ENCODE assay signal across 25 cellular contexts in the genomic region with DNA sequence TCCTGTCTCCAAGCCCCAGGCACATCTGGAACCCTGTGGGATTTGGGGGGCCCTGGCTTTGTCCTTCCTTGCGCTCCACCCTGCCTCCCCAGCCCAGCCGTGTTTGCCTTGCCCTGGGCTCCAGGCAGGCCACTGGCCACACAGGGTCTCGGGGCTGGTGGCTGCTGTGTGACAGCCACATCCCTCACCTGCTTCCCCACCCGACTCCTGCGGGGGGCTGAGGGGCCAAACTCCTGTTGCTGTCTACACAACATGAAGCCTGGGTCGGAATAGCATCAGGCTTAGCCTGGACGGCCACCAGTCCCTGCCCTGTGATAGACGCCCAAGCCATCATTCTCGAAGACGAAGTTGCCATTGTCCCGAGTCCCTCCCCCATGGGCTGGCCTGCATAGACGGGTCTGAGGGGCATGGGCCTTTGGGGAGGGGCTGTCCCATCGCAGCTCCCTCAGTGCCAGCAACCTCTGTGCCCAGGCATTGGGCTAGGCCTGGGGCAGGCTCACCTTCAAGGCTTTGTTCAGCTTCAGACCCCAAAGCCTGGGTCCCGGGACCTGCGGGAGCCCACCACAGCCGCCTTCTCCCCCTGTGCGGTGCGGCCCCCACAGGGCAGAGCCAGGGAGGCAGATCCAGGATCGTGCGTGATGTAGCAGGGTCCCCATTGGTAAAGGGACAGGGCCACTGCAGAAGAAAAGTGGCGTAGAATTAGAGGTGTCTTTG. TPM values are rescaled to one million over a fixed set of nuclear protein-coding genes. Genes with fewer than 3 reads are reported as not detected.
A peak's percentile ranks its signal among the peaks of the same experiment; 100 is the strongest.
DNase-seq lines count a peak whose midpoint lies in the region; ATAC-seq, FAIRE-seq and TF ChIP-seq lines count a peak whose summit lies in the region.
"Had no signal": no experiment of that assay in that cellular context is flagged by ENCODE, and none has a peak within 500 bp of the region (broad histone marks: within the 10 kb centered on the region; RNA-seq: fewer than 3 reads in every experiment).

No MANE protein-coding gene starts in this region.

- H3K9me3 ChIP-seq in H1 (ENCODE audit: insufficient read depth in 2 of 2, low read depth in 1 of 2, low read length in 1 of 2) (no peaks in the 10 kb centered on the region), neuronal stem cell (replicated peaks in 1 of 2; ENCODE audit: control insufficient read depth in 2 of 2, insufficient read depth in 1 of 2, low read depth in 1 of 2, low read length in 2 of 2) (no peaks in the 10 kb centered on the region)
- H3K9me3 ChIP-seq: A549; BLaER1 treated with 17β-estradiol and CSF1 and Interleukin-3, amounts not matched to agents 10 nM and 100 nM; SK-N-SH had no signal

- WGBS in H1 (ENCODE audit: extremely low coverage in 1 of 2, insufficient coverage in 1 of 2, insufficient read length in 1 of 2, insufficient replicate concordance in 2 of 2, low coverage in 1 of 2, low lambda C conversion rate in 2 of 2, missing lambda C conversion rate in 1 of 2), 2 experiments: 83% methylated on average over 21 of the region's 21 CpGs; no CpG with 5 or more reads in 1 of the 2 experiments
- no CpG with 5 or more reads among the region's 21 CpGs for WGBS in neuronal stem cell (ENCODE audit: extremely low coverage in 2 of 2, insufficient read length in 2 of 2, insufficient replicate concordance in 1 of 2), 2 donors

- POLR2A ChIA-PET in RWPE1 (lab: Yijun Ruan, JAX; ENCODE audit: low non-redundant PET): no interaction called here
- POLR2A ChIA-PET in H1 (lab: Charles Lee; ENCODE audit: partially characterized antibody): no interaction called here

- TF ChIP-seq RAD21 in H1 (IDR thresholded peaks at IDR 0.05 in 1 of 2, conservative IDR thresholded peaks at IDR 0.05 in 1 of 2; ENCODE audit: low read depth in 2 of 2, low read length in 2 of 2): no peak

- H3K4me3 ChIP-seq in H1 (ENCODE audit: extremely low read depth in 1 of 4, insufficient read depth in 2 of 4, low read depth in 3 of 4, low read length in 4 of 4) (no peak overlapping the region), neuronal stem cell (ENCODE audit: low read length in 2 of 2) (no peak overlapping the region)
- H3K4me3 ChIP-seq: A549; BLaER1 treated with 17β-estradiol and CSF1 and Interleukin-3, amounts not matched to agents 10 nM and 100 nM had no signal

- H2AK5ac ChIP-seq in H1 (ENCODE audit: low read depth, low read length): no peak overlapping the region
- no peak overlapping the region for H2AK5ac ChIP-seq in neuronal stem cell (ENCODE audit: low read depth, low read length)

- H2BK15ac ChIP-seq in H1 (ENCODE audit: low read length) (no peak overlapping the region), neuronal stem cell (ENCODE audit: low read length) (no peak overlapping the region)

- H3K14ac ChIP-seq in H1 (ENCODE audit: insufficient read length) (no peak overlapping the region), neuronal stem cell (ENCODE audit: low read length) (no peak overlapping the region)

- H2BK5ac ChIP-seq in H1 (ENCODE audit: low read depth, low read length): no peak overlapping the region
- peak overlapping the region; percentile 24 for H2BK5ac ChIP-seq in neuronal stem cell (ENCODE audit: low read length)

- no peak for TF ChIP-seq CTCF in RWPE1 (conservative IDR thresholded peaks at IDR 0.05; ENCODE audit: low read depth)
- TF ChIP-seq CTCF in H1 (IDR thresholded peaks at IDR 0.05; ENCODE audit: control extremely low read depth in 1 of 3, insufficient read depth in 1 of 3, low read depth in 1 of 3, low read length in 3 of 3): no peak

- TF ChIP-seq POLR2A in H1 (IDR thresholded peaks at IDR 0.05; ENCODE audit: control extremely low read depth in 1 of 2, low read depth in 2 of 2, low read length in 2 of 2): no peak

- no peak for FAIRE-seq in H1 (lab: Jason Lieb, UNC)
- FAIRE-seq: A549, G401.6, H54, RCC 7860 had no signal

- H4K8ac ChIP-seq in H1 (ENCODE audit: extremely low read depth, insufficient read depth, low read length) (peak overlapping the region; percentile 25; the same call in 1 of the 2 replicates), neuronal stem cell (ENCODE audit: low read depth, low read length) (no peak overlapping the region)

- H3K79me1 ChIP-seq in H1 (ENCODE audit: low read depth, low read length): no peaks in the 10 kb centered on the region; the same call in 1 of the 2 replicates
- H3K79me1 ChIP-seq in neuronal stem cell (ENCODE audit: low read depth, low read length): peaks cover 37% of the 10 kb centered on the region

- H3K9ac ChIP-seq in H1 (replicated peaks in 1 of 4; ENCODE audit: extremely low read depth in 1 of 4, low read depth in 3 of 4, low read length in 3 of 4) (no peak overlapping the region), neuronal stem cell (ENCODE audit: low read depth, low read length, poor library complexity) (no peak overlapping the region)
- H3K9ac ChIP-seq: SK-N-SH had no signal

- H3K4me2 ChIP-seq in H1 (ENCODE audit: insufficient read depth in 1 of 2, low read depth in 2 of 2, low read length in 2 of 2) (no peak overlapping the region), neuronal stem cell (ENCODE audit: insufficient read depth, low read length, poor library complexity, severe bottlenecking) (no peak overlapping the region)
- H3K4me2 ChIP-seq: A549; BLaER1 treated with 17β-estradiol and CSF1 and Interleukin-3, amounts not matched to agents 10 nM and 100 nM; SK-N-SH had no signal

- H2AFZ ChIP-seq in H1 (ENCODE audit: low read length) (no peak overlapping the region), neuronal stem cell (ENCODE audit: low read length) (no peak overlapping the region)

- H4K91ac ChIP-seq in H1 (replicated peaks; ENCODE audit: insufficient read length, low read length) (no peak overlapping the region), neuronal stem cell (ENCODE audit: low read depth, low read length, poor library complexity) (no peak overlapping the region)

- no peak overlapping the region for H3K4ac ChIP-seq in H1 (replicated peaks; ENCODE audit: insufficient read length, low read depth, low read length)
- no peak overlapping the region for H3K4ac ChIP-seq in neuronal stem cell (ENCODE audit: low read length)

- no peak for ATAC-seq in GM21526 (IDR thresholded peaks at IDR 0.05; ENCODE audit: low FRiP score, unreplicated experiment)
- ATAC-seq: A549 had no signal

- H3K18ac ChIP-seq in H1 (ENCODE audit: extremely low read depth, low read length) (no peak overlapping the region), neuronal stem cell (ENCODE audit: low read length) (no peak overlapping the region)

- H3K79me2 ChIP-seq in H1 (ENCODE audit: control insufficient read depth in 1 of 2, insufficient read depth in 2 of 2, low read length in 2 of 2): peaks cover 0 to 29% of the 10 kb centered on the region in 2 experiments; a peak in 3 of 4 replicates

- no peak overlapping the region for H2BK20ac ChIP-seq in H1 (ENCODE audit: low read length)

- no peak overlapping the region for H3K23ac ChIP-seq in H1 (ENCODE audit: insufficient read length)
- H3K23ac ChIP-seq in neuronal stem cell (ENCODE audit: low read depth, low read length, poor library complexity): peak overlapping the region; percentile 73

- H3K23me2 ChIP-seq in H1 (ENCODE audit: low read depth, low read length): no peaks in the 10 kb centered on the region; the same call in 1 of the 2 replicates

- TF ChIP-seq EP300 in H1 (IDR thresholded peaks at IDR 0.05; ENCODE audit: borderline replicate concordance in 1 of 2, low read depth in 2 of 2, low read length in 2 of 2): no peak

- H2BK12ac ChIP-seq in H1 (ENCODE audit: low read depth, low read length): no peak overlapping the region
- no peak overlapping the region for H2BK12ac ChIP-seq in neuronal stem cell (ENCODE audit: low read length)

- H3K4me1 ChIP-seq in H1 (replicated peaks in 1 of 4; ENCODE audit: control insufficient read depth in 3 of 4, insufficient read depth in 4 of 4, low read length in 3 of 4): peaks cover 0 to 24% (median 14%) of the 10 kb centered on the region in 4 experiments; a peak in 6 of 7 replicates
- no peaks in the 10 kb centered on the region for H3K4me1 ChIP-seq in neuronal stem cell (ENCODE audit: control insufficient read depth in 2 of 2, insufficient read depth in 1 of 2, low read depth in 1 of 2, low read length in 2 of 2)
- H3K4me1 ChIP-seq: A549 had no signal

- no peak overlapping the region for H4K5ac ChIP-seq in H1 (ENCODE audit: insufficient read length, low read depth, low read length)

- CTCF ChIA-PET in RWPE1 (lab: Yijun Ruan, JAX) (interaction anchor here (0.5 kb wide), 2 partner anchors 33 to 167 kb away, joined by 3 to 4 read pairs; no protein-coding TSS in a partner anchor), H1 (lab: Charles Lee; ENCODE audit: partially characterized antibody) (interaction anchor here (0.5 to 4.7 kb wide), 4 partner anchors 10 to 31 kb away, joined by 3 to 15 read pairs (median 4); no protein-coding TSS in a partner anchor)

- peak overlapping the region; percentile 4 for H3K27ac ChIP-seq in RWPE1
- no peak overlapping the region for H3K27ac ChIP-seq in H1 (ENCODE audit: low read depth, low read length)
- no peak overlapping the region for H3K27ac ChIP-seq in neuronal stem cell (replicated peaks; ENCODE audit: low read length)
- H3K27ac ChIP-seq: A549; BLaER1 treated with 17β-estradiol and CSF1 and Interleukin-3, amounts not matched to agents 10 nM and 100 nM; HL-60 had no signal

- H3K36me3 ChIP-seq in H1 (ENCODE audit: control insufficient read depth in 2 of 4, insufficient read depth in 4 of 4, low read length in 3 of 4): peaks cover 0 to 11% (median 3%) of the 10 kb centered on the region in 4 experiments; a peak in 4 of 8 replicates
- H3K36me3 ChIP-seq in neuronal stem cell (replicated peaks in 1 of 2; ENCODE audit: control insufficient read depth in 2 of 2, insufficient read depth in 2 of 2, low read length in 2 of 2): peaks cover 36 to 95% of the 10 kb centered on the region in 2 donors

- H4K20me1 ChIP-seq in H1 (replicated peaks in 1 of 2; ENCODE audit: control insufficient read depth in 1 of 2, insufficient read depth in 2 of 2, low read length in 2 of 2): peaks cover 0 to 14% of the 10 kb centered on the region in 2 experiments

- H3K27me3 ChIP-seq in H1 (replicated peaks in 1 of 4; ENCODE audit: control insufficient read depth in 3 of 4, extremely low read depth in 1 of 4, insufficient read depth in 3 of 4, low read length in 3 of 4) (no peaks in the 10 kb centered on the region), neuronal stem cell (ENCODE audit: control insufficient read depth in 3 of 3, insufficient read depth in 3 of 3, low read depth in 1 of 3, low read length in 3 of 3) (peaks cover 0 to 2% (median 0%) of the 10 kb centered on the region in 3 experiments)
- H3K27me3 ChIP-seq: BLaER1 treated with 17β-estradiol and CSF1 and Interleukin-3, amounts not matched to agents 10 nM and 100 nM had no signal

- DNase-seq in RWPE1 (ENCODE audit: low spot score) (no peak), H1 (ENCODE audit: low read depth in 1 of 2, low spot score in 2 of 2) (no peak), neuronal stem cell (ENCODE audit: low spot score) (no peak), DMS153 treated with DMSO at 0.1 percent for 48 hours (lab: John Stamatoyannopoulos, UW; ENCODE audit: unreplicated experiment) (no peak)
- DNase-seq: AML-193; CD4-positive, alpha-beta memory T cell; COR-L47; Karpas-422; NCI-H1092; NCI-H1436; NCI-H187; NCI-H2081 treated with DMSO at 0.1 percent for 48 hours; NCI-H2171 treated with DMSO at 0.1 percent for 48 hours; NCI-H345; NCI-H524; NCI-H774; SK-N-SH; SW 1271 had no signal

- H3K56ac ChIP-seq in H1 (replicated peaks; ENCODE audit: insufficient read length, low read depth, low read length): no peak overlapping the region

- H2BK120ac ChIP-seq in H1 (replicated peaks; ENCODE audit: low read depth, low read length) (no peak overlapping the region), neuronal stem cell (ENCODE audit: low read depth, low read length) (no peak overlapping the region)

RNA-seq across cellular contexts. Expression of a gene that starts 15.5 kb away (rescaled TPM):
- 1.0 and 1.1 TPM in 2 replicates for total RNA-seq in H1 (2021; fragmentation: NEBNext Ultra II Directional; extraction: Animal tissue kit (Norgen Biotek cat#: 25700))
- polyA plus RNA-seq in H1 (2011; rRNA removed): 0.49 TPM in 1 of 2 replicates, not detected in the other
- 0.34 TPM for polyA plus RNA-seq in H1 (2011; cell fraction: cytosol; rRNA removed)
- polyA plus RNA-seq in H1 (2011; cell fraction: nucleus; rRNA removed): 6.0 TPM
- polyA plus RNA-seq in H1 (2012, experiment 1 of 2): 0.94 to 2.2 TPM (median 1.6 TPM) in 3 of 4 replicates, not detected in the other
- 1.3 TPM for polyA plus RNA-seq in H1 (2012, experiment 2 of 2)
- polyA plus RNA-seq in H1 (2013, experiment 1 of 2): 0.45 TPM
- polyA plus RNA-seq in H1 (2013, experiment 2 of 2): 0.17 TPM
- 0.32 TPM in 1 of 2 replicates, not detected in the other for polyA minus RNA-seq in H1 (2011; rRNA and poly(A)+ RNA removed)
- not detected for polyA minus RNA-seq in H1 (2011; cell fraction: cytosol; rRNA and poly(A)+ RNA removed)
- not detected for polyA minus RNA-seq in H1 (2011; cell fraction: nucleus; rRNA and poly(A)+ RNA removed)
- polyA plus RNA-seq in neuronal stem cell (2013, experiment 1 of 2): 0.07 TPM
- polyA plus RNA-seq in neuronal stem cell (2013, experiment 2 of 2): 0.07 TPM
- polyA plus RNA-seq: A549 had no signal

RNA-seq across cellular contexts. Expression of a gene that starts 17.4 kb away (rescaled TPM):
- total RNA-seq in H1 (2021; fragmentation: NEBNext Ultra II Directional; extraction: Animal tissue kit (Norgen Biotek cat#: 25700)): 35.5 and 36.9 TPM in 2 replicates
- polyA plus RNA-seq in H1 (2011; rRNA removed): 21.6 and 35.0 TPM in 2 replicates
- 24.1 TPM for polyA plus RNA-seq in H1 (2011; cell fraction: cytosol; rRNA removed)
- 109 TPM for polyA plus RNA-seq in H1 (2011; cell fraction: nucleus; rRNA removed)
- polyA plus RNA-seq in H1 (2012, experiment 1 of 2): 26.5 to 36.4 TPM (median 30.8 TPM) in 4 replicates
- polyA plus RNA-seq in H1 (2012, experiment 2 of 2): 19.9 TPM
- 21.4 TPM for polyA plus RNA-seq in H1 (2013, experiment 1 of 2)
- 20.2 TPM for polyA plus RNA-seq in H1 (2013, experiment 2 of 2)
- polyA minus RNA-seq in H1 (2011; rRNA and poly(A)+ RNA removed): 20.4 and 21.5 TPM in 2 replicates
- 32.5 TPM for polyA minus RNA-seq in H1 (2011; cell fraction: cytosol; rRNA and poly(A)+ RNA removed)
- 35.9 TPM for polyA minus RNA-seq in H1 (2011; cell fraction: nucleus; rRNA and poly(A)+ RNA removed)
- polyA plus RNA-seq in neuronal stem cell (2013, experiment 1 of 2): 41.4 TPM
- 37.0 TPM for polyA plus RNA-seq in neuronal stem cell (2013, experiment 2 of 2)

RNA-seq across cellular contexts. Expression of a gene that starts 23.0 kb away (rescaled TPM):
- 17.7 and 19.1 TPM in 2 replicates for total RNA-seq in H1 (2021; fragmentation: NEBNext Ultra II Directional; extraction: Animal tissue kit (Norgen Biotek cat#: 25700))
- 7.3 and 12.7 TPM in 2 replicates for polyA plus RNA-seq in H1 (2011; rRNA removed)
- 15.9 TPM for polyA plus RNA-seq in H1 (2011; cell fraction: cytosol; rRNA removed)
- 11.2 TPM for polyA plus RNA-seq in H1 (2011; cell fraction: nucleus; rRNA removed)
- 10.4 to 19.5 TPM (median 17.7 TPM) in 4 replicates for polyA plus RNA-seq in H1 (2012, experiment 1 of 2)
- 10.3 TPM for polyA plus RNA-seq in H1 (2012, experiment 2 of 2)
- polyA plus RNA-seq in H1 (2013, experiment 1 of 2): 5.3 TPM
- polyA plus RNA-seq in H1 (2013, experiment 2 of 2): 5.6 TPM
- 2.0 and 2.4 TPM in 2 replicates for polyA minus RNA-seq in H1 (2011; rRNA and poly(A)+ RNA removed)
- 8.9 TPM for polyA minus RNA-seq in H1 (2011; cell fraction: cytosol; rRNA and poly(A)+ RNA removed)
- polyA minus RNA-seq in H1 (2011; cell fraction: nucleus; rRNA and poly(A)+ RNA removed): 8.9 TPM
- polyA plus RNA-seq in neuronal stem cell (2013, experiment 1 of 2): 3.9 TPM
- polyA plus RNA-seq in neuronal stem cell (2013, experiment 2 of 2): 3.7 TPM

RNA-seq across cellular contexts. Expression of a gene that starts 33.9 kb away (rescaled TPM):
- total RNA-seq in H1 (2021; fragmentation: NEBNext Ultra II Directional; extraction: Animal tissue kit (Norgen Biotek cat#: 25700)): 59.6 and 62.5 TPM in 2 replicates
- polyA plus RNA-seq in H1 (2011; rRNA removed): 71.3 and 110 TPM in 2 replicates
- 71.6 TPM for polyA plus RNA-seq in H1 (2011; cell fraction: cytosol; rRNA removed)
- polyA plus RNA-seq in H1 (2011; cell fraction: nucleus; rRNA removed): 146 TPM
- polyA plus RNA-seq in H1 (2012, experiment 1 of 2): 48.8 to 71.1 TPM (median 62.8 TPM) in 4 replicates
- polyA plus RNA-seq in H1 (2012, experiment 2 of 2): 48.1 TPM
- polyA plus RNA-seq in H1 (2013, experiment 1 of 2): 64.5 TPM
- polyA plus RNA-seq in H1 (2013, experiment 2 of 2): 71.3 TPM
- 30.6 and 31.0 TPM in 2 replicates for polyA minus RNA-seq in H1 (2011; rRNA and poly(A)+ RNA removed)
- polyA minus RNA-seq in H1 (2011; cell fraction: cytosol; rRNA and poly(A)+ RNA removed): 48.5 TPM
- 41.9 TPM for polyA minus RNA-seq in H1 (2011; cell fraction: nucleus; rRNA and poly(A)+ RNA removed)
- 27.9 TPM for polyA plus RNA-seq in neuronal stem cell (2013, experiment 1 of 2)
- polyA plus RNA-seq in neuronal stem cell (2013, experiment 2 of 2): 25.3 TPM

RNA-seq across cellular contexts. Expression of a gene that starts 40.3 kb away (rescaled TPM):
- total RNA-seq in H1 (2021; fragmentation: NEBNext Ultra II Directional; extraction: Animal tissue kit (Norgen Biotek cat#: 25700)): not detected in 2 replicates
- polyA plus RNA-seq in H1 (2011; rRNA removed): not detected in 2 replicates
- not detected for polyA plus RNA-seq in H1 (2011; cell fraction: cytosol; rRNA removed)
- polyA plus RNA-seq in H1 (2011; cell fraction: nucleus; rRNA removed): not detected
- not detected in 4 replicates for polyA plus RNA-seq in H1 (2012, experiment 1 of 2)
- not detected for polyA plus RNA-seq in H1 (2012, experiment 2 of 2)
- not detected for polyA plus RNA-seq in H1 (2013, experiment 1 of 2)
- polyA plus RNA-seq in H1 (2013, experiment 2 of 2): not detected
- polyA minus RNA-seq in H1 (2011; rRNA and poly(A)+ RNA removed): not detected in 2 replicates
- not detected for polyA minus RNA-seq in H1 (2011; cell fraction: cytosol; rRNA and poly(A)+ RNA removed)
- not detected for polyA minus RNA-seq in H1 (2011; cell fraction: nucleus; rRNA and poly(A)+ RNA removed)
- not detected for polyA plus RNA-seq in neuronal stem cell (2013, experiment 1 of 2)
- polyA plus RNA-seq in neuronal stem cell (2013, experiment 2 of 2): not detected
- total RNA-seq: CD4-positive, alpha-beta memory T cell had no signal
- polyA plus RNA-seq: A549; CD4-positive, alpha-beta memory T cell; SK-N-SH had no signal
